In the genomic region with DNA sequence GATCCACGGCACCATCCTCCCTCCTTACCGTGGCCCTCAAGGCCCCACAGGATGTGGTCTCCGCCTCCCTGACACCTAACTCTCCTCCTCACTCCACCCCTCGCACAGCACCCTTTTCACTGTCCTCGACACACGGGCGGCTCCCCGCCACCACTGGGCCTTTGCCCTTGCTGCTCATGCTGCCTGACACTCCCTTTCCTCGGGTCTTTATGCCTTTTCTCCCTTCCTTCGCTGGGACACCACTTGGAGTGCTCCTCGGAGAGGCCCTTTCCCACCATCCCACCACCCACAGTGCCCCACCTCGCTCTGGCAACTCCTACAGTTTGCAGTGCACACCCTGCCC, we compare ENCODE assay signal across 19 cellular contexts. TPM values are rescaled to one million over a fixed set of nuclear protein-coding genes. Genes with fewer than 3 reads are reported as not detected.
"Had no signal": no experiment of that assay in that cellular context is flagged by ENCODE, and none has a peak within 500 bp of the region (broad histone marks: within the 10 kb centered on the region; RNA-seq: fewer than 3 reads in every experiment).

No MANE protein-coding gene starts in this region.

- H3K27me3 ChIP-seq: gastrocnemius medialis, hepatocyte, tibial nerve had no signal

- H3K36me3 Mint-ChIP-seq: activated naive CD4-positive, alpha-beta T cell treated with anti-CD3 and anti-CD28 coated beads, Interleukin-2, amount 50 U/mL, for 24 hours; naive thymus-derived CD4-positive, alpha-beta T cell had no signal

- H3K9me3 ChIP-seq: gastrocnemius medialis, tibial nerve had no signal

- H3K4me2 ChIP-seq: hepatocyte had no signal

- H3K4me1 ChIP-seq: gastrocnemius medialis had no signal

- DNase-seq: activated CD4-positive, alpha-beta T cell treated with anti-CD3 and anti-CD28 coated beads, Interleukin-2, amount 10 ng/mL, durations not matched to agents 7 days and 5 days; activated CD4-positive, CD25-positive, alpha-beta regulatory T cell treated with anti-CD3 and anti-CD28 coated beads, Interleukin-2, amount 50 U/mL, for 72 hours; activated CD8-positive, alpha-beta memory T cell treated with anti-CD3 and anti-CD28 coated beads for 24 hours; activated CD8-positive, alpha-beta memory T cell treated with anti-CD3 and anti-CD28 coated beads, Interleukin-2, amount 50 U/mL, for 48 hours; activated T-cell treated with anti-CD3 and anti-CD28 coated beads, Interleukin-2, amount 50 U/mL, for 48 hours; effector CD8-positive, alpha-beta T cell; gastrocnemius medialis; midbrain; naive thymus-derived CD4-positive, alpha-beta T cell; stimulated activated CD4-positive, alpha-beta T cell treated with anti-CD3 and anti-CD28 coated beads, Interleukin-15, amount 100 ng/mL, for 24 hours; stimulated activated CD4-positive, alpha-beta T cell treated with anti-CD3 and anti-CD28 coated beads, Interleukin-2, amount 100 ng/mL, for 24 hours; stimulated activated naive CD4-positive, alpha-beta T cell treated with Interleukin-2 at 50 U/mL for 16 hours; T-helper 17 cell had no signal

- H3K4me3 ChIP-seq: gastrocnemius medialis, hepatocyte, tibial nerve had no signal

- H3K27ac ChIP-seq: gastrocnemius medialis, hepatocyte had no signal

- H3K4me3 Mint-ChIP-seq: activated CD4-positive, alpha-beta T cell treated with anti-CD3 and anti-CD28 coated beads, Interleukin-2, amount 10 ng/mL, durations not matched to agents 7 days and 5 days; activated naive CD4-positive, alpha-beta T cell treated with anti-CD3 and anti-CD28 coated beads, Interleukin-2, amount 50 U/mL, for 24 hours had no signal

- ATAC-seq: naive thymus-derived CD4-positive, alpha-beta T cell; T-helper 17 cell had no signal

- H3K27me3 Mint-ChIP-seq: activated naive CD4-positive, alpha-beta T cell treated with anti-CD3 and anti-CD28 coated beads, Interleukin-2, amount 50 U/mL, for 24 hours; T-helper 17 cell had no signal

- H3K79me2 ChIP-seq: hepatocyte had no signal

- H2AFZ ChIP-seq: hepatocyte had no signal

- H3K27ac Mint-ChIP-seq: activated naive CD4-positive, alpha-beta T cell treated with anti-CD3 and anti-CD28 coated beads, Interleukin-2, amount 50 U/mL, for 24 hours; activated T-helper 2 cell treated with anti-CD3 and anti-CD28 coated beads, Interferon-gamma antibody, Interleukin-2, Interleukin-4, amounts not matched to agents 10 μg/mL and 5 μg/mL and 100 μg/mL, durations not matched to agents 14 hours and 24 hours and 36 hours; T-helper 17 cell had no signal

- H3K36me3 ChIP-seq: gastrocnemius medialis, tibial nerve had no signal

- H3K9me3 Mint-ChIP-seq: activated CD4-positive, alpha-beta T cell treated with anti-CD3 and anti-CD28 coated beads, Interleukin-2, amount 10 ng/mL, durations not matched to agents 7 days and 5 days; activated naive CD4-positive, alpha-beta T cell treated with anti-CD3 and anti-CD28 coated beads, Interleukin-2, amount 50 U/mL, for 24 hours; activated T-helper 2 cell treated with anti-CD3 and anti-CD28 coated beads, Interferon-gamma antibody, Interleukin-2, Interleukin-4, amounts not matched to agents 10 μg/mL and 5 μg/mL and 100 μg/mL, durations not matched to agents 14 hours and 24 hours and 36 hours had no signal

RNA-seq across cellular contexts. Expression of a gene that starts 7.9 kb away (rescaled TPM):
- total RNA-seq: activated T-helper 2 cell treated with anti-CD3 and anti-CD28 coated beads, Interferon-gamma antibody, Interleukin-2, Interleukin-4, amounts not matched to agents 10 μg/mL and 5 μg/mL and 100 μg/mL, durations not matched to agents 14 hours and 24 hours and 36 hours; dermis blood vessel endothelial cell; kidney epithelial cell had no signal
